ENCODE assay signal across 16 cellular contexts in the genomic region with DNA sequence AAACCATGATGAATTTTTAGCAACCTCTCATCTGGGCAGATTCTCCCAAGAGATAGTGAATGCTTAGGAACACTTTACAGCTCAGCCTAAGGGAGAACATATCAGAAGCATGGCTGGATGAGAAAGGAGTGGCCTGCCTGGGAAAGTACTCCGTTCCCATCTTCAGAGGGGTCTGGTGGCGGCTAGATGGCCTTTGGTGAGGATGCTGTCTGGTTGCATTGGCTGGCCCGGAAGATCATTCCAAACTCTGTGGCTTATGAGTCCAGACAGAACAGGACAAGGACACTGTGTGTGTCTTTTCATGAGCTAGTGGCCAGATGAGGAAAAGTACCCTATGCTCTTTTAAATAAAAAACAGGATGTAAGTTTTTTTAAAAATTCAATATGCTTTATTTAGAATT. TPM values are rescaled to one million over a fixed set of nuclear protein-coding genes. Genes with fewer than 3 reads are reported as not detected.
A peak's percentile ranks its signal among the peaks of the same experiment; 100 is the strongest.
DNase-seq lines count a peak whose midpoint lies in the region; ATAC-seq and FAIRE-seq lines count a peak whose summit lies in the region.
"Had no signal": no experiment of that assay in that cellular context is flagged by ENCODE, and none has a peak within 500 bp of the region (broad histone marks: within the 10 kb centered on the region; RNA-seq: fewer than 3 reads in every experiment).

No MANE protein-coding gene starts in this region.

- WGBS in esophagus, 2 donors, result 86 to 88% methylated on average over 3 of the region's 3 CpGs

- H3K36me3 ChIP-seq in esophagus (ENCODE audit: control insufficient read depth in 2 of 2, insufficient read depth in 2 of 2, low read length in 1 of 2), result peaks cover 0 to 2% of the 10 kb centered on the region in 2 donors
- H3K36me3 ChIP-seq: upper lobe of left lung had no signal

- H3K9me3 Mint-ChIP-seq in activated T-cell treated with anti-CD3 and anti-CD28 coated beads, Interleukin-2, amount 50 U/mL, for 4 hours, result no peaks in the 10 kb centered on the region
- H3K9me3 Mint-ChIP-seq: nephron progenitor cell; stimulated activated memory B cell treated with anti-CD40 and anti-IgM and Interleukin-4, amounts not matched to agents 10 μg/mL and 1 μg/mL and 100 μg/mL, for 72 hours had no signal

- peak overlapping the region; percentile 16 for H3K4me3 Mint-ChIP-seq in activated T-cell treated with anti-CD3 and anti-CD28 coated beads, Interleukin-2, amount 50 U/mL, for 4 hours
- H3K4me3 Mint-ChIP-seq in T-helper 17 cell, result no peak overlapping the region
- H3K4me3 Mint-ChIP-seq: nephron progenitor cell; stimulated activated memory B cell treated with anti-CD40 and anti-IgM and Interleukin-4, amounts not matched to agents 10 μg/mL and 1 μg/mL and 100 μg/mL, for 72 hours had no signal

- H3K9me3 ChIP-seq in T-helper 17 cell (ENCODE audit: control insufficient read depth, low read length, poor library complexity, severe bottlenecking) (no peaks in the 10 kb centered on the region), esophagus (ENCODE audit: control insufficient read depth in 2 of 2, insufficient read depth in 1 of 2, low read depth in 1 of 2, low read length in 1 of 2) (no peaks in the 10 kb centered on the region)
- H3K9me3 ChIP-seq: upper lobe of left lung had no signal

- no peak for ATAC-seq in activated T-cell treated with anti-CD3 and anti-CD28 coated beads, Interleukin-2, amount 50 U/mL, for 4 hours
- ATAC-seq in T-helper 17 cell (no peak), GM21526 (IDR thresholded peaks at IDR 0.05; ENCODE audit: low FRiP score, unreplicated experiment) (no peak), HG03108 (IDR thresholded peaks at IDR 0.05; ENCODE audit: unreplicated experiment) (no peak)
- ATAC-seq: stimulated activated memory B cell treated with anti-CD40 and anti-IgM and Interleukin-4, amounts not matched to agents 10 μg/mL and 1 μg/mL and 100 μg/mL, for 72 hours had no signal

- no peaks in the 10 kb centered on the region for H3K27me3 ChIP-seq in esophagus (ENCODE audit: control insufficient read depth in 1 of 2, insufficient read depth in 2 of 2, low read length in 2 of 2)
- H3K27me3 ChIP-seq: upper lobe of left lung had no signal

- FAIRE-seq in RCC 7860 (lab: Jason Lieb, UNC), result no peak
- FAIRE-seq: astrocyte, colon, endothelial cell of umbilical vein had no signal

- no peak overlapping the region for H3K4me3 ChIP-seq in esophagus (ENCODE audit: low read depth in 1 of 2, low read length in 2 of 2)
- H3K4me3 ChIP-seq: upper lobe of left lung had no signal

- H3K27me3 Mint-ChIP-seq in activated T-cell treated with anti-CD3 and anti-CD28 coated beads, Interleukin-2, amount 50 U/mL, for 4 hours (ENCODE audit: low read depth), result no peaks in the 10 kb centered on the region
- no peaks in the 10 kb centered on the region for H3K27me3 Mint-ChIP-seq in T-helper 17 cell
- H3K27me3 Mint-ChIP-seq: stimulated activated memory B cell treated with anti-CD40 and anti-IgM and Interleukin-4, amounts not matched to agents 10 μg/mL and 1 μg/mL and 100 μg/mL, for 72 hours had no signal

- H3K36me3 Mint-ChIP-seq in activated T-cell treated with anti-CD3 and anti-CD28 coated beads, Interleukin-2, amount 50 U/mL, for 4 hours (ENCODE audit: insufficient read depth), result peaks cover 25% of the 10 kb centered on the region
- H3K36me3 Mint-ChIP-seq in T-helper 17 cell (ENCODE audit: low read depth), result peaks cover 10% of the 10 kb centered on the region

- DNase-seq in activated T-cell treated with anti-CD3 and anti-CD28 coated beads, Interleukin-2, amount 50 U/mL, for 4 hours, result no peak
- DNase-seq in activated T-cell treated with anti-CD3 and anti-CD28 coated beads for 4 hours (no peak), T-helper 17 cell (no peak), substantia nigra (lab: John Stamatoyannopoulos, UW) (peak in 2 of 49 donors; percentile 22 to 31), RCC 7860 (ENCODE audit: low spot score) (no peak)
- DNase-seq: IMR-90, NCI-H187 treated with DMSO at 0.1 percent for 48 hours, nephron progenitor cell, upper lobe of left lung had no signal

- H3K27ac ChIP-seq in esophagus (ENCODE audit: low read depth in 2 of 2, low read length in 1 of 2) (peak overlapping the region; percentile 12 to 28), substantia nigra (ENCODE audit: low read depth, low read length, poor library complexity, severe bottlenecking) (peak overlapping the region; percentile 2)

- H3K4me1 ChIP-seq in esophagus (ENCODE audit: control insufficient read depth in 2 of 2, insufficient read depth in 2 of 2, low read length in 1 of 2), result peaks cover 3 to 6% of the 10 kb centered on the region in 2 donors

- H3K27ac Mint-ChIP-seq in T-helper 17 cell, result peak overlapping the region; percentile 91

- H3K4me1 Mint-ChIP-seq in activated T-cell treated with anti-CD3 and anti-CD28 coated beads, Interleukin-2, amount 50 U/mL, for 4 hours (ENCODE audit: low read depth), result peaks cover 72% of the 10 kb centered on the region
- peaks cover 45% of the 10 kb centered on the region for H3K4me1 Mint-ChIP-seq in T-helper 17 cell

RNA-seq across cellular contexts. Expression of gene CRTC3, which starts 51.2 kb away (rescaled TPM):
- 10 to 100 TPM; 28.2 to 33.0 (median 29.8) TPM for total RNA-seq in activated T-cell treated with anti-CD3 and anti-CD28 coated beads, Interleukin-2, amount 50 U/mL, for 4 hours
- total RNA-seq in T-helper 17 cell, result 10 to 100 TPM; 76.0 to 84.4 TPM
- polyA plus RNA-seq in esophagus, result 1 to 10 TPM; 5.0 to 7.1 TPM
